Comparison of ENCODE assay signal across 14 cellular contexts in genomic region chr2:60544980-60545560, GRCh38. TPM values are rescaled to one million over a fixed set of nuclear protein-coding genes. Genes with fewer than 3 reads are reported as not detected.
DNase-seq lines count a peak whose midpoint lies in the region; ATAC-seq and TF ChIP-seq lines count a peak whose summit lies in the region.
"Had no signal": no experiment of that assay in that cellular context is flagged by ENCODE, and none has a peak within 500 bp of the region (broad histone marks: within the 10 kb centered on the region; RNA-seq: fewer than 3 reads in every experiment).

No MANE protein-coding gene starts in this region.

- H3K9me3 Mint-ChIP-seq in brain (no peaks in the 10 kb centered on the region), progenitor cell of endocrine pancreas (ENCODE audit: low read depth) (no peaks in the 10 kb centered on the region)
- H3K9me3 Mint-ChIP-seq: activated CD4-positive, alpha-beta T cell treated with anti-CD3 and anti-CD28 coated beads, Interleukin-2, amount 10 ng/mL, durations not matched to agents 7 days and 5 days had no signal

- no peaks in the 10 kb centered on the region for H3K27me3 Mint-ChIP-seq in brain
- H3K27me3 Mint-ChIP-seq in progenitor cell of endocrine pancreas = peaks cover 4% of the 10 kb centered on the region

- TF ChIP-seq CTCF in brain (conservative IDR thresholded peaks at IDR 0.05) (no peak), prostate gland (IDR thresholded peaks at IDR 0.05) (no peak), progenitor cell of endocrine pancreas (IDR thresholded peaks at IDR 0.05; ENCODE audit: unreplicated experiment) (no peak)

- H3K36me3 Mint-ChIP-seq in brain (peaks cover 28% of the 10 kb centered on the region), progenitor cell of endocrine pancreas (ENCODE audit: insufficient read depth) (peaks cover 21% of the 10 kb centered on the region)

- H3K4me3 Mint-ChIP-seq in brain (peak overlapping the region; percentile 69 to 97 (median 93)), progenitor cell of endocrine pancreas (ENCODE audit: low read depth) (no peak overlapping the region)
- H3K4me3 Mint-ChIP-seq: activated CD4-positive, alpha-beta T cell treated with anti-CD3 and anti-CD28 coated beads, Interleukin-2, amount 10 ng/mL, durations not matched to agents 7 days and 5 days had no signal

- peak; percentile 41 for ATAC-seq in GM18858 (IDR thresholded peaks at IDR 0.05; ENCODE audit: unreplicated experiment)
- peak; percentile 45 for ATAC-seq in HG02885 (IDR thresholded peaks at IDR 0.05; ENCODE audit: poor library complexity, unreplicated experiment)
- no peak for ATAC-seq in GM21381 (IDR thresholded peaks at IDR 0.05; ENCODE audit: unreplicated experiment)
- ATAC-seq: HCT116 had no signal

- H3K9me3 ChIP-seq in prostate gland = no peaks in the 10 kb centered on the region

- H3K4me1 ChIP-seq in prostate gland (replicated peaks) = no peaks in the 10 kb centered on the region

- no peak overlapping the region for H3K4me3 ChIP-seq in prostate gland

- intact Hi-C loops in prostate gland (cut with DNase I) = no loop called here

- DNase-seq in prostate gland (ENCODE audit: low spot score) (no peak), amniotic stem cell (lab: John Stamatoyannopoulos, UW) (no peak), progenitor cell of endocrine pancreas (ENCODE audit: low spot score, unreplicated experiment) (no peak)
- DNase-seq in stimulated activated CD4-positive, alpha-beta T cell treated with anti-CD3 and anti-CD28 coated beads, Interleukin-4, amount 100 ng/mL, for 1 hour = no peak
- DNase-seq: activated CD4-positive, alpha-beta T cell treated with anti-CD3 and anti-CD28 coated beads, Interleukin-2, amount 10 ng/mL, durations not matched to agents 7 days and 5 days; NCI-H1048; NCI-H526; small intestine had no signal

- TF ChIP-seq POLR2A in prostate gland (IDR thresholded peaks at IDR 0.05) = no peak

- H3K27ac Mint-ChIP-seq in brain (peak overlapping the region in 4 of 5 experiments; percentile 98 to 99 (median 98)), progenitor cell of endocrine pancreas (no peak overlapping the region)
- H3K27ac Mint-ChIP-seq: activated CD4-positive, alpha-beta T cell treated with anti-CD3 and anti-CD28 coated beads, Interleukin-2, amount 10 ng/mL, durations not matched to agents 7 days and 5 days had no signal

- WGBS in prostate gland = 31% methylated on average over 8 of the region's 8 CpGs

- H3K27ac ChIP-seq in prostate gland = peak overlapping the region; percentile 44 to 81
- H3K27ac ChIP-seq: C4-2B had no signal

- H3K27me3 ChIP-seq in prostate gland (replicated peaks; ENCODE audit: insufficient read depth) = no peaks in the 10 kb centered on the region

- H3K4me1 Mint-ChIP-seq in brain (peaks cover 88% of the 10 kb centered on the region), progenitor cell of endocrine pancreas (ENCODE audit: low read depth) (peaks cover 38% of the 10 kb centered on the region)

- H3K36me3 ChIP-seq in prostate gland = no peaks in the 10 kb centered on the region

RNA-seq across cellular contexts. Expression of gene BCL11A, which starts 8.4 kb away (rescaled TPM):
- 22.7 TPM for polyA plus RNA-seq in brain (ENCODE audit: insufficient read depth, low read depth, low replicate concordance)
- 10 to 100 TPM; 14.6 to 22.2 TPM for total RNA-seq in prostate gland
- 46.2 and 47.9 TPM in 2 replicates for total RNA-seq in progenitor cell of endocrine pancreas
